ENCODE assay signal across 34 cellular contexts in the genomic region with DNA sequence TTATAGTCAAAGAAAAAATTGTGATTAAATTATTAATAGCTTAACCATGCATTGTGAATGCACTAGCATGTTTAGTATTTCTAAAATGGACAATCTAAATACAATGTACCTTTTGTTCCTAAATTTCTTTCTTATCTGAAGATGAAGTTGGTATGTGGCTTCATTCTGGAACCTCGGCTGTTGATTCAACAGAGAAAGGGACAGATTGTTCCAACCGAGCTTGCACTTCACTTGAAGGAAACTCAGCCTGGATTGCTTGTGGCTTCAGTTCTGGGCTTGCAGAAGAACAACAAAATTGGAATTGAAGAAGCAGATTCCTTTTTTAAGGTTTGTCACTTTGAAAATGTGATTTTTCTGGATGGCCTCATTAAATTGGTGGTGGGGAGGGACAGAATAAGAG. TPM values are rescaled to one million over a fixed set of nuclear protein-coding genes. Genes with fewer than 3 reads are reported as not detected.
"Had no signal": no experiment of that assay in that cellular context is flagged by ENCODE, and none has a peak within 500 bp of the region (broad histone marks: within the 10 kb centered on the region; RNA-seq: fewer than 3 reads in every experiment).

No MANE protein-coding gene starts in this region.

- H3K27ac ChIP-seq: adrenal gland, body of pancreas, breast epithelium, KMS-11, PC-9, SJCRH30 had no signal

- H3K27me3 ChIP-seq: adrenal gland, body of pancreas, breast epithelium, SJCRH30 had no signal

- H3K36me3 ChIP-seq: SJCRH30 had no signal

- ATAC-seq: activated naive CD4-positive, alpha-beta T cell treated with anti-CD3 and anti-CD28 coated beads, Interleukin-2, amount 50 U/mL, for 72 hours; activated T-cell treated with anti-CD3 and anti-CD28 coated beads, Interleukin-2, amount 50 U/mL, for 4 hours; body of pancreas; WTC11 had no signal

- H3K4me3 ChIP-seq: adrenal gland, body of pancreas, breast epithelium, PC-9, SJCRH30 had no signal

- H3K9me3 ChIP-seq: adrenal gland, body of pancreas, breast epithelium, SJCRH30, SK-N-SH had no signal

- H3K4me3 Mint-ChIP-seq: activated CD4-positive, alpha-beta memory T cell treated with anti-CD3 and anti-CD28 coated beads for 36 hours; activated naive CD4-positive, alpha-beta T cell treated with anti-CD3 and anti-CD28 coated beads for 36 hours; activated T-cell treated with anti-CD3 and anti-CD28 coated beads, Interleukin-2, amount 50 U/mL, for 4 hours; activated T-helper 1 cell treated with anti-CD3 and anti-CD28 coated beads, Interleukin-12 subunit alpha, Interleukin-12 subunit beta, Interleukin-2, Interleukin-4 antibody, amounts not matched to agents 30 ng/mL and 10 ng/mL and 1 ng/mL, durations not matched to agents 14 hours and 24 hours and 36 hours; T-helper 1 cell treated with Interleukin-12 subunit alpha and Interleukin-12 subunit beta and Interleukin-4 antibody, amounts not matched to agents 30 μg/mL and 1 μg/mL, for 36 hours; T-helper 2 cell treated with Interferon-gamma antibody and Interleukin-4, amounts not matched to agents 5 μg/mL and 100 μg/mL, for 36 hours; WTC11 had no signal

- H3K4me1 ChIP-seq: adrenal gland, body of pancreas, breast epithelium, SJCRH30 had no signal

- H3K27ac Mint-ChIP-seq: activated CD4-positive, alpha-beta memory T cell treated with anti-CD3 and anti-CD28 coated beads for 36 hours; activated naive CD4-positive, alpha-beta T cell treated with anti-CD3 and anti-CD28 coated beads for 36 hours; activated naive CD4-positive, alpha-beta T cell treated with anti-CD3 and anti-CD28 coated beads, Interleukin-2, amount 50 U/mL, for 72 hours; activated T-helper 1 cell treated with anti-CD3 and anti-CD28 coated beads, Interleukin-12 subunit alpha, Interleukin-12 subunit beta, Interleukin-2, Interleukin-4 antibody, amounts not matched to agents 30 ng/mL and 10 ng/mL and 1 ng/mL, durations not matched to agents 14 hours and 24 hours and 36 hours; T-helper 1 cell treated with Interleukin-12 subunit alpha and Interleukin-12 subunit beta and Interleukin-4 antibody, amounts not matched to agents 30 μg/mL and 1 μg/mL, for 36 hours; T-helper 2 cell treated with Interferon-gamma antibody and Interleukin-4, amounts not matched to agents 5 μg/mL and 100 μg/mL, for 36 hours had no signal

- H3K9me3 Mint-ChIP-seq: activated CD4-positive, alpha-beta memory T cell treated with anti-CD3 and anti-CD28 coated beads for 36 hours; activated naive CD4-positive, alpha-beta T cell treated with anti-CD3 and anti-CD28 coated beads for 36 hours; activated naive CD4-positive, alpha-beta T cell treated with anti-CD3 and anti-CD28 coated beads, Interleukin-2, amount 50 U/mL, for 72 hours; activated T-cell treated with anti-CD3 and anti-CD28 coated beads, Interleukin-2, amount 50 U/mL, for 4 hours; activated T-helper 1 cell treated with anti-CD3 and anti-CD28 coated beads, Interleukin-12 subunit alpha, Interleukin-12 subunit beta, Interleukin-2, Interleukin-4 antibody, amounts not matched to agents 30 ng/mL and 10 ng/mL and 1 ng/mL, durations not matched to agents 14 hours and 24 hours and 36 hours; T-helper 1 cell treated with Interleukin-12 subunit alpha and Interleukin-12 subunit beta and Interleukin-4 antibody, amounts not matched to agents 30 μg/mL and 1 μg/mL, for 36 hours; T-helper 2 cell treated with Interferon-gamma antibody and Interleukin-4, amounts not matched to agents 5 μg/mL and 100 μg/mL, for 36 hours; WTC11 had no signal

- DNase-seq: activated CD4-positive, alpha-beta memory T cell treated with anti-CD3 and anti-CD28 coated beads for 36 hours; activated CD4-positive, alpha-beta T cell treated with anti-CD3 and anti-CD28 coated beads for 4 hours; activated CD4-positive, alpha-beta T cell treated with anti-CD3 and anti-CD28 coated beads, Interleukin-2, amount 50 U/mL, for 1 hour; activated CD4-positive, CD25-positive, alpha-beta regulatory T cell treated with anti-CD3 and anti-CD28 coated beads, Interleukin-2, amount 50 U/mL, for 72 hours; activated CD8-positive, alpha-beta memory T cell treated with anti-CD3 and anti-CD28 coated beads, Interleukin-2, amount 50 U/mL, for 4 hours; activated gamma-delta T cell treated with Interleukin-2 at 50 U/mL for 16 hours; activated naive CD4-positive, alpha-beta T cell treated with anti-CD3 and anti-CD28 coated beads for 36 hours; activated T-cell treated with anti-CD3 and anti-CD28 coated beads for 4 hours; activated T-cell treated with anti-CD3 and anti-CD28 coated beads, Interleukin-2, amount 50 U/mL, for 4 hours; adrenal gland; body of pancreas; NCI-H1048; NCI-H1105 treated with DMSO at 0.1 percent for 48 hours; NCI-H1436; NCI-H1694; NCI-H1930; NCI-H2081 treated with DMSO at 0.1 percent for 48 hours; NCI-H345; NCI-H510A; NCI-H526; NCI-H748 treated with DMSO at 0.1 percent for 48 hours; NK-92 treated with Interleukin-12 subunit alpha and Interleukin-12 subunit beta, amount 100 ng/mL, for 24 hours; PC-9; SHP77; SJCRH30; SK-N-SH had no signal

- H3K27me3 Mint-ChIP-seq: activated CD4-positive, alpha-beta memory T cell treated with anti-CD3 and anti-CD28 coated beads for 36 hours had no signal

- H3K4me1 Mint-ChIP-seq: WTC11 had no signal

RNA-seq across cellular contexts. Expression of gene CP, which starts 59.6 kb away (rescaled TPM):
- total RNA-seq: activated CD4-positive, alpha-beta memory T cell treated with anti-CD3 and anti-CD28 coated beads for 36 hours; activated naive CD4-positive, alpha-beta T cell treated with anti-CD3 and anti-CD28 coated beads for 36 hours; activated naive CD4-positive, alpha-beta T cell treated with anti-CD3 and anti-CD28 coated beads, Interleukin-2, amount 50 U/mL, for 72 hours; activated T-helper 1 cell treated with anti-CD3 and anti-CD28 coated beads, Interleukin-12 subunit alpha, Interleukin-12 subunit beta, Interleukin-2, Interleukin-4 antibody, amounts not matched to agents 30 ng/mL and 10 ng/mL and 1 ng/mL, durations not matched to agents 14 hours and 24 hours and 36 hours; MCF 10A; SJCRH30 had no signal
- polyA plus RNA-seq: SK-N-SH had no signal
